23 cellular contexts compared by ENCODE assay signal in the genomic region with DNA sequence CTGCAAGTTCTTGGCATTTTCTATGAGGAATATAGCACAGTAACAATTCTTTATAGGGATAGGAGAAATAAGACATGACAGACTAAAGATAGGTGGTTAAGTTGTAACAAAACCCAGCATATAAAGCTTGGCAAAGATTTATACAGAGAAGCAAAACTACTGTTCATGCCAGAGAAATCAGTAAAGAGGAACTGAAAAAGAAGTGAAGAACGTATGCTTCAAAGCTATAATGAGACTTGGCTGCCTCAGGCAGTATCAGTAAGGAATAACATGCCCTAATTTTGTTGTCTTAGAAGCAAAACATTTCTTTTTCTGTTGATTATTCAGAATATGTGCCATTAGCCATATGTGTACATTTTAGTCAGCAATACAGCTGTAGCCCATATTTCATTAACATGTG.
DNase-seq lines count a peak whose midpoint lies in the region; ATAC-seq and TF ChIP-seq lines count a peak whose summit lies in the region.
"Had no signal": no experiment of that assay in that cellular context is flagged by ENCODE, and none has a peak within 500 bp of the region (broad histone marks: within the 10 kb centered on the region; RNA-seq: fewer than 3 reads in every experiment).

No MANE protein-coding gene starts in this region.

- DNase-seq in GM06990 (ENCODE audit: extremely low read depth, insufficient read length) (no peak), DMS79 (lab: John Stamatoyannopoulos, UW) (no peak), NCI-H446 (lab: John Stamatoyannopoulos, UW) (no peak), cortex of kidney (lab: John Stamatoyannopoulos, UW) (no peak)
- no peak for DNase-seq in stimulated activated CD4-positive, alpha-beta T cell treated with anti-CD3 and anti-CD28 coated beads, Interleukin-4, amount 100 ng/mL, for 24 hours
- DNase-seq: activated CD4-positive, alpha-beta T cell treated with anti-CD3 and anti-CD28 coated beads, Interleukin-2, amount 50 U/mL, for 1 hour; activated gamma-delta T cell; brain microvascular endothelial cell; COR-L47; endodermal cell; head of caudate nucleus; naive thymus-derived CD4-positive, alpha-beta T cell; NCI-H1417 treated with DMSO at 0.1 percent for 48 hours; NCI-H2171; NCI-H69; uterus had no signal

- no peaks in the 10 kb centered on the region; the same call in 1 of the 2 replicates for H3K27me3 ChIP-seq in GM06990 (replicated peaks; ENCODE audit: control insufficient read depth, insufficient read depth, low read length)
- H3K27me3 ChIP-seq: brain microvascular endothelial cell, right atrium auricular region, SJSA1, suprapubic skin, uterus had no signal

- ATAC-seq in GM18868 (IDR thresholded peaks at IDR 0.05; ENCODE audit: unreplicated experiment) = peak; percentile 97
- ATAC-seq in HG02759 (IDR thresholded peaks at IDR 0.05; ENCODE audit: unreplicated experiment) = peak; percentile 47
- ATAC-seq in HG03460 (IDR thresholded peaks at IDR 0.05; ENCODE audit: unreplicated experiment) = peak; percentile 54
- ATAC-seq: HCT116; naive thymus-derived CD4-positive, alpha-beta T cell had no signal

- H3K36me3 ChIP-seq in GM06990 (ENCODE audit: control insufficient read depth, insufficient read depth, low read length) = no peaks in the 10 kb centered on the region
- H3K36me3 ChIP-seq: brain microvascular endothelial cell, right atrium auricular region, SJSA1, suprapubic skin, uterus had no signal

- H3K4me3 ChIP-seq in GM06990 (replicated peaks; ENCODE audit: low read depth, low read length) = no peak overlapping the region
- H3K4me3 ChIP-seq: right atrium auricular region, SJSA1, suprapubic skin, uterus had no signal

- peak; percentile 6 for TF ChIP-seq CTCF in GM06990 (IDR thresholded peaks at IDR 0.05; ENCODE audit: insufficient read depth, low read length, poor library complexity, severe bottlenecking)

Comparison
In these comparisons a context has a peak if more than half of its experiments do, and no peak if none do; other contexts are left out.
1. ATAC-seq: peak in every context shown above with its lines; median percentile 97 in GM18868; 54 in HG03460; 47 in HG02759.